ENCODE assay signal across 19 cellular contexts in genomic region chr5:62649476-62650113, GRCh38.
DNase-seq lines count a peak whose midpoint lies in the region; ATAC-seq, FAIRE-seq and TF ChIP-seq lines count a peak whose summit lies in the region.
"Had no signal": no experiment of that assay in that cellular context is flagged by ENCODE, and none has a peak within 500 bp of the region (broad histone marks: within the 10 kb centered on the region; RNA-seq: fewer than 3 reads in every experiment).

No MANE protein-coding gene starts in this region.

- no peak overlapping the region for H2AFZ ChIP-seq in K562 (ENCODE audit: low read depth, low read length)

- no peak overlapping the region for H3K9ac ChIP-seq in K562 (ENCODE audit: insufficient read depth in 1 of 2, low read depth in 2 of 2, low read length in 2 of 2)

- no peak for DNase-seq in Right ventricle myocardium inferior (ENCODE audit: missing footprints)
- no peak for DNase-seq in cardiac septum (ENCODE audit: low spot score)
- peak; percentile 62 for DNase-seq in Jurkat, Clone E6-1 (ENCODE audit: low read depth, low spot score)
- no peak for DNase-seq in K562 (ENCODE audit: extremely low read depth in 1 of 4, low spot score in 3 of 4)
- peak; percentile 46 for DNase-seq in pons (ENCODE audit: low spot score)
- DNase-seq in NCI-H1048 (lab: John Stamatoyannopoulos, UW), result no peak
- DNase-seq: ACHN; activated B cell treated with CpG ODN at 0.5 μM for 24 hours; activated gamma-delta T cell treated with Interleukin-2 at 50 U/mL for 16 hours; CD8-positive, alpha-beta memory T cell; cortex of kidney; Karpas-422; NCI-H446 treated with DMSO at 0.1 percent for 48 hours; spleen; stimulated activated naive CD4-positive, alpha-beta T cell treated with Interleukin-2 at 50 U/mL for 16 hours; T-cell had no signal

- intact Hi-C loops in Right ventricle myocardium inferior (cut with DNase I), result no loop called here
- intact Hi-C loops in cardiac septum (cut with DNase I), result no loop called here
- intact Hi-C loops in K562 (cut with micrococcal nuclease), result no loop called here

- H3K4me1 ChIP-seq in K562 (replicated peaks in 1 of 2; ENCODE audit: control insufficient read depth in 2 of 2, insufficient read depth in 2 of 2, low read length in 2 of 2), result peaks cover 0 to 2% of the 10 kb centered on the region in 2 experiments; a peak in 1 of 5 replicates

- BruUV-seq in K562 (replicated peaks; lab: Mats Ljungman, UMichigan), result no TSS peak

- no peaks in the 10 kb centered on the region for H3K36me3 ChIP-seq in K562 (ENCODE audit: control insufficient read depth, insufficient read depth, low read length)
- H3K36me3 ChIP-seq: heart left ventricle, spleen had no signal

- FAIRE-seq in K562 (lab: Jason Lieb, UNC), result peak; percentile 69

- H3K79me2 ChIP-seq in K562 (ENCODE audit: control insufficient read depth, insufficient read depth, low read length), result no peaks in the 10 kb centered on the region

- CTCF ChIA-PET in K562 (lab: Yijun Ruan, JAX; ENCODE audit: low intra/inter-chr PET ratio), result no interaction called here

- no peak overlapping the region for H3K4me3 ChIP-seq in Jurkat, Clone E6-1 (ENCODE audit: low read length)
- no peak overlapping the region for H3K4me3 ChIP-seq in K562
- H3K4me3 ChIP-seq: heart left ventricle, spleen had no signal

- no peak for TF ChIP-seq POLR2A in K562 (conservative IDR thresholded peaks at IDR 0.05)

- no peak for TF ChIP-seq EP300 in K562 (IDR thresholded peaks at IDR 0.05; ENCODE audit: low read length)

- H3K9me3 ChIP-seq in K562 (replicated peaks; ENCODE audit: control insufficient read depth, insufficient read depth, low read depth, low read length), result no peaks in the 10 kb centered on the region
- H3K9me3 ChIP-seq: heart left ventricle, spleen had no signal

- 5% methylated on average over 3 of the region's 4 CpGs for WGBS in K562 (ENCODE audit: insufficient coverage, low coverage, missing lambda C conversion rate)

- H3K9me1 ChIP-seq in K562 (ENCODE audit: control insufficient read depth, insufficient read depth, low read length), result no peaks in the 10 kb centered on the region

- H3K27me3 ChIP-seq in K562 (ENCODE audit: control insufficient read depth in 2 of 2, insufficient read depth in 2 of 2, low read length in 2 of 2), result no peaks in the 10 kb centered on the region
- H3K27me3 ChIP-seq: heart left ventricle, spleen had no signal

- POLR2A ChIA-PET in K562 (lab: Yijun Ruan, JAX), result interaction anchor here (0.7 to 1.5 kb wide), 3 partner anchors 11 to 190 kb away, joined by 4 to 6 read pairs (median 4); no protein-coding TSS in a partner anchor

- H4K20me1 ChIP-seq in K562 (replicated peaks; ENCODE audit: control insufficient read depth, insufficient read depth, low read length), result no peaks in the 10 kb centered on the region

- TF ChIP-seq CTCF in K562 (IDR thresholded peaks at IDR 0.05 in 2 of 3, conservative IDR thresholded peaks at IDR 0.05 in 1 of 3; ENCODE audit: insufficient read depth in 2 of 3, low read depth in 1 of 3, low read length in 3 of 3), result no peak

- no peak overlapping the region for H3K4me2 ChIP-seq in K562 (ENCODE audit: insufficient read depth, low read length)

- H3K27ac ChIP-seq in K562 (ENCODE audit: extremely low read depth, low read depth, low read length), result no peak overlapping the region
- H3K27ac ChIP-seq: heart left ventricle, spleen had no signal

- no peak for TF ChIP-seq RAD21 in K562 (CRISPR knock-in tag; conservative IDR thresholded peaks at IDR 0.05 in 1 of 2, IDR thresholded peaks at IDR 0.05 in 1 of 2)

- ATAC-seq in Right ventricle myocardium inferior (peak; percentile 37), K562 (peak; percentile 48), HG03108 (IDR thresholded peaks at IDR 0.05; ENCODE audit: unreplicated experiment) (no peak)
- no peak for ATAC-seq in activated CD4-positive, CD25-positive, alpha-beta regulatory T cell treated with anti-CD3 and anti-CD28 coated beads, Interleukin-2, amount 50 U/mL, for 24 hours
- ATAC-seq: T-cell had no signal

- in situ Hi-C loops in K562 (cut with MboI), result no loop called here

TF ChIP-seq in K562, 482 proteins besides CTCF, POLR2A, EP300 and RAD21:
- TF ChIP-seq HSF4 (CRISPR knock-in tag; IDR thresholded peaks at IDR 0.05; ENCODE audit: borderline replicate concordance) (no peak), JUND (IDR thresholded peaks at IDR 0.05; ENCODE audit: borderline replicate concordance, low read depth, low read length) (0 out of 2 replicates have a peak, but pooled peaks have one; percentile 6), JUND (tag; IDR thresholded peaks at IDR 0.05; ENCODE audit: borderline replicate concordance, low read depth, low read length) (0 out of 3 replicates have a peak, but pooled peaks have one; percentile 43), THRAP3 (IDR thresholded peaks at IDR 0.05; ENCODE audit: borderline replicate concordance) (no peak), ATF7 (IDR thresholded peaks at IDR 0.05) (peak; percentile 58; the same call in 1 of the 2 replicates)
- TF ChIP-seq, protein P1, sequence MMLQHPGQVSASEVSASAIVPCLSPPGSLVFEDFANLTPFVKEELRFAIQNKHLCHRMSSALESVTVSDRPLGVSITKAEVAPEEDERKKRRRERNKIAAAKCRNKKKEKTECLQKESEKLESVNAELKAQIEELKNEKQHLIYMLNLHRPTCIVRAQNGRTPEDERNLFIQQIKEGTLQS (IDR thresholded peaks at IDR 0.05), result peak; percentile 63
- TF ChIP-seq, protein P1 (CRISPR knock-in tag; conservative IDR thresholded peaks at IDR 0.05), result no peak
- TF ChIP-seq, protein P2, sequence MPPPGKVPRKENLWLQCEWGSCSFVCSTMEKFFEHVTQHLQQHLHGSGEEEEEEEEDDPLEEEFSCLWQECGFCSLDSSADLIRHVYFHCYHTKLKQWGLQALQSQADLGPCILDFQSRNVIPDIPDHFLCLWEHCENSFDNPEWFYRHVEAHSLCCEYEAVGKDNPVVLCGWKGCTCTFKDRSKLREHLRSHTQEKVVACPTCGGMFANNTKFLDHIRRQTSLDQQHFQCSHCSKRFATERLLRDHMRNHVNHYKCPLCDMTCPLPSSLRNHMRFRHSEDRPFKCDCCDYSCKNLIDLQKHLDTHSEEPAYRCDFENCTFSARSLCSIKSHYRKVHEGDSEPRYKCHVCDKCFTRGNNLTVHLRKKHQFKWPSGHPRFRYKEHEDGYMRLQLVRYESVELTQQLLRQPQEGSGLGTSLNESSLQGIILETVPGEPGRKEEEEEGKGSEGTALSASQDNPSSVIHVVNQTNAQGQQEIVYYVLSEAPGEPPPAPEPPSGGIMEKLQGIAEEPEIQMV (tag; conservative IDR thresholded peaks at IDR 0.05; ENCODE audit: low read depth), result no peak

Comparison
In these comparisons a context has a peak if more than half of its experiments do, and no peak if none do; other contexts are left out.
1. ATAC-seq: peak in Right ventricle myocardium inferior (single experiment) and K562 (single experiment); none in HG03108 (single experiment) and activated CD4-positive, CD25-positive, alpha-beta regulatory T cell treated with anti-CD3 and anti-CD28 coated beads, Interleukin-2, amount 50 U/mL, for 24 hours (0 of 2).
2. DNase-seq: peak in Jurkat, Clone E6-1 (single experiment) and pons (single experiment); none in Right ventricle myocardium inferior (single experiment), cardiac septum (single experiment), K562 (0 of 4) and NCI-H1048 (single experiment).